Comparison of ENCODE assay signal across 17 cellular contexts in the genomic region with DNA sequence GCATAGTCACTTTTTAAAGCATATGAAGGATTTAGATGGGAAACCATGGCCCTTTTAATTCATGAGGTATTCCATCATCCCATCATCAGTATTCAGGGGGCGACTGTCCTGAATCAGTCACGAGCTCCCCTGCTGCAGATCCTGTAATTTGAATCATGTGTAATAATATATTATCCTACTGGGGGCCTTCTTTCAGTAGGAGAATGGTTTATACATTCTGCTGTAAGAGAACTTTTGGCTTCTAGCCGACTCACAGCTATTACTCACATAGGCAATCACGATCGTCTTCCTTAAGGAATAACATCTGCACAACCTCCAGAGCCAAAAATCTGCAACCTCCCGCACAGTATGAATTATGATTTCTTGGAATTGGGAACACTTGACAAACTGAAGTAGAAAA.
DNase-seq lines count a peak whose midpoint lies in the region; ATAC-seq, FAIRE-seq and TF ChIP-seq lines count a peak whose summit lies in the region.
"Had no signal": no experiment of that assay in that cellular context is flagged by ENCODE, and none has a peak within 500 bp of the region (broad histone marks: within the 10 kb centered on the region; RNA-seq: fewer than 3 reads in every experiment).

No MANE protein-coding gene starts in this region.

- no peak overlapping the region for H3K4me2 ChIP-seq in fibroblast of lung (ENCODE audit: extremely low read depth, insufficient read depth, low read length)

- H3K36me3 ChIP-seq in RWPE2 (ENCODE audit: low read depth) (no peaks in the 10 kb centered on the region), fibroblast of lung (ENCODE audit: control insufficient read depth, insufficient read depth, low read length) (no peaks in the 10 kb centered on the region), ovary (no peaks in the 10 kb centered on the region)
- H3K36me3 ChIP-seq in CD8-positive, alpha-beta T cell (ENCODE audit: insufficient read depth, low read length), result no peaks in the 10 kb centered on the region
- H3K36me3 ChIP-seq: neutrophil, tibial artery had no signal

- 23 to 36% (median 33%) methylated on average over 6 of the region's 6 CpGs for WGBS in ovary, 3 donors

- H3K27me3 ChIP-seq in RWPE2 (ENCODE audit: insufficient read depth, poor library complexity, severe bottlenecking) (no peaks in the 10 kb centered on the region), fibroblast of lung (ENCODE audit: control insufficient read depth, insufficient read depth, low read length) (no peaks in the 10 kb centered on the region), ovary (no peaks in the 10 kb centered on the region)
- no peaks in the 10 kb centered on the region for H3K27me3 ChIP-seq in CD8-positive, alpha-beta T cell (ENCODE audit: insufficient read depth, low read length)
- H3K27me3 ChIP-seq: neutrophil, tibial artery had no signal

- H3K4me3 ChIP-seq in RWPE2 (ENCODE audit: severe bottlenecking) (no peak overlapping the region), fibroblast of lung (replicated peaks in 1 of 4; ENCODE audit: control extremely low read depth in 1 of 4, insufficient read depth in 1 of 4, low read depth in 3 of 4, low read length in 4 of 4) (no peak overlapping the region), ovary (peak overlapping the region; percentile 21)
- H3K4me3 ChIP-seq in CD8-positive, alpha-beta T cell (ENCODE audit: low read depth, low read length), result no peak overlapping the region
- H3K4me3 ChIP-seq: tibial artery had no signal

- intact Hi-C loops in ovary (cut with DNase I), result loop anchor here in 2 of 4 donors (10.0 kb wide), 1 partner anchor 262 kb away; no protein-coding TSS in a partner anchor
- intact Hi-C loops in CD8-positive, alpha-beta T cell (cut with DNase I, micrococcal nuclease), result no loop called here

- H3K4me3 Mint-ChIP-seq in CD8-positive, alpha-beta T cell, result no peak overlapping the region
- no peak overlapping the region for H3K4me3 Mint-ChIP-seq in progenitor cell of endocrine pancreas (ENCODE audit: low read depth)

- no peak overlapping the region for H3K27ac Mint-ChIP-seq in CD8-positive, alpha-beta T cell
- H3K27ac Mint-ChIP-seq in progenitor cell of endocrine pancreas, result no peak overlapping the region

- H4K20me1 ChIP-seq in fibroblast of lung (ENCODE audit: control insufficient read depth, extremely low read depth, insufficient read depth, low read length), result no peaks in the 10 kb centered on the region

- no peaks in the 10 kb centered on the region for H3K79me2 ChIP-seq in fibroblast of lung (ENCODE audit: control insufficient read depth, insufficient read depth, low read length)

- no peaks in the 10 kb centered on the region for H3K36me3 Mint-ChIP-seq in CD8-positive, alpha-beta T cell
- no peaks in the 10 kb centered on the region for H3K36me3 Mint-ChIP-seq in progenitor cell of endocrine pancreas (ENCODE audit: insufficient read depth)

- no peak overlapping the region for H2AFZ ChIP-seq in fibroblast of lung (ENCODE audit: low read length)

- CTCF ChIA-PET in CD8-positive, alpha-beta T cell (lab: Charles Lee), result no interaction called here

- H3K27ac ChIP-seq in RWPE2 (ENCODE audit: poor library complexity, severe bottlenecking) (no peak overlapping the region), fibroblast of lung (ENCODE audit: insufficient read depth, low read length) (no peak overlapping the region), ovary (no peak overlapping the region)
- H3K27ac ChIP-seq in CD8-positive, alpha-beta T cell (ENCODE audit: low read depth, low read length), result no peak overlapping the region
- H3K27ac ChIP-seq: C4-2B, neutrophil, tibial artery had no signal

- H3K4me1 ChIP-seq in RWPE2 (ENCODE audit: insufficient read depth, poor library complexity, severe bottlenecking) (peaks cover 3% of the 10 kb centered on the region), fibroblast of lung (ENCODE audit: control insufficient read depth, extremely low read depth, insufficient read depth, low read length) (peaks cover 4% of the 10 kb centered on the region), ovary (ENCODE audit: insufficient read depth) (no peaks in the 10 kb centered on the region)
- no peaks in the 10 kb centered on the region for H3K4me1 ChIP-seq in CD8-positive, alpha-beta T cell (ENCODE audit: insufficient read depth, low read length)
- H3K4me1 ChIP-seq: tibial artery had no signal

- no peak overlapping the region for H3K9ac ChIP-seq in fibroblast of lung (ENCODE audit: insufficient read depth, low read length)

- POLR2A ChIA-PET in CD8-positive, alpha-beta T cell (lab: Charles Lee), result no interaction called here

- TF ChIP-seq CTCF in RWPE2 (IDR thresholded peaks at IDR 0.05; ENCODE audit: poor library complexity, severe bottlenecking) (no peak), fibroblast of lung (conservative IDR thresholded peaks at IDR 0.05 in 1 of 2, IDR thresholded peaks at IDR 0.05 in 1 of 2; ENCODE audit: low read depth in 1 of 2, low read length in 2 of 2) (no peak), ovary (IDR thresholded peaks at IDR 0.05) (no peak), progenitor cell of endocrine pancreas (IDR thresholded peaks at IDR 0.05; ENCODE audit: unreplicated experiment) (no peak)
- TF ChIP-seq CTCF in CD8-positive, alpha-beta T cell (IDR thresholded peaks at IDR 0.05), result no peak

- peaks cover 2% of the 10 kb centered on the region for H3K27me3 Mint-ChIP-seq in CD8-positive, alpha-beta T cell (ENCODE audit: low read depth)
- no peaks in the 10 kb centered on the region for H3K27me3 Mint-ChIP-seq in progenitor cell of endocrine pancreas

- TF ChIP-seq POLR2A in ovary (IDR thresholded peaks at IDR 0.05), result no peak

- H3K9me3 ChIP-seq in RWPE2 (ENCODE audit: severe bottlenecking) (no peaks in the 10 kb centered on the region), fibroblast of lung (ENCODE audit: control insufficient read depth, insufficient read depth, low read depth, low read length) (no peaks in the 10 kb centered on the region), ovary (no peaks in the 10 kb centered on the region)
- H3K9me3 ChIP-seq in CD8-positive, alpha-beta T cell (ENCODE audit: low read length), result no peaks in the 10 kb centered on the region
- H3K9me3 ChIP-seq: neutrophil, tibial artery had no signal

- no peak for FAIRE-seq in frontal cortex (lab: Jason Lieb, UNC)
- FAIRE-seq: endothelial cell of umbilical vein, H1, keratinocyte, RCC 7860 had no signal

- DNase-seq in AG20443 (ENCODE audit: low spot score), result peak; percentile 26
- DNase-seq in RWPE2 (ENCODE audit: low spot score), result no peak
- DNase-seq in fibroblast of lung (ENCODE audit: low read depth in 2 of 2), result peak; percentile 90 to 98
- DNase-seq in ovary, result no peak
- no peak for DNase-seq in CD8-positive, alpha-beta T cell
- DNase-seq in frontal cortex (ENCODE audit: low spot score in 2 of 2), result no peak
- DNase-seq in NCI-H2029 (lab: John Stamatoyannopoulos, UW), result no peak
- DNase-seq in progenitor cell of endocrine pancreas (ENCODE audit: low spot score, unreplicated experiment), result no peak
- DNase-seq: activated CD8-positive, alpha-beta memory T cell treated with anti-CD3 and anti-CD28 coated beads, Interleukin-2, amount 50 U/mL, for 4 hours; KG1; tibial artery had no signal

- ATAC-seq in RWPE2 (ENCODE audit: low read depth), result peak; percentile 67; the same call in 2 of the 3 replicates
- ATAC-seq in CD8-positive, alpha-beta T cell, result no peak

- H3K9me3 Mint-ChIP-seq in CD8-positive, alpha-beta T cell, result no peaks in the 10 kb centered on the region
- H3K9me3 Mint-ChIP-seq in progenitor cell of endocrine pancreas (ENCODE audit: low read depth), result no peaks in the 10 kb centered on the region

- H3K4me1 Mint-ChIP-seq in CD8-positive, alpha-beta T cell (ENCODE audit: low read depth), result no peaks in the 10 kb centered on the region
- H3K4me1 Mint-ChIP-seq in progenitor cell of endocrine pancreas (ENCODE audit: low read depth), result no peaks in the 10 kb centered on the region

- TF ChIP-seq EP300 in ovary (IDR thresholded peaks at IDR 0.05), result no peak

Comparison
In these comparisons a context has a peak if more than half of its experiments do, and no peak if none do; other contexts are left out.
1. DNase-seq: peak in AG20443 (single experiment) and fibroblast of lung (2 of 2); none in RWPE2 (single experiment), ovary (0 of 5), CD8-positive, alpha-beta T cell (0 of 7), frontal cortex (0 of 2), NCI-H2029 (single experiment) and progenitor cell of endocrine pancreas (single experiment).